In the genomic region with DNA sequence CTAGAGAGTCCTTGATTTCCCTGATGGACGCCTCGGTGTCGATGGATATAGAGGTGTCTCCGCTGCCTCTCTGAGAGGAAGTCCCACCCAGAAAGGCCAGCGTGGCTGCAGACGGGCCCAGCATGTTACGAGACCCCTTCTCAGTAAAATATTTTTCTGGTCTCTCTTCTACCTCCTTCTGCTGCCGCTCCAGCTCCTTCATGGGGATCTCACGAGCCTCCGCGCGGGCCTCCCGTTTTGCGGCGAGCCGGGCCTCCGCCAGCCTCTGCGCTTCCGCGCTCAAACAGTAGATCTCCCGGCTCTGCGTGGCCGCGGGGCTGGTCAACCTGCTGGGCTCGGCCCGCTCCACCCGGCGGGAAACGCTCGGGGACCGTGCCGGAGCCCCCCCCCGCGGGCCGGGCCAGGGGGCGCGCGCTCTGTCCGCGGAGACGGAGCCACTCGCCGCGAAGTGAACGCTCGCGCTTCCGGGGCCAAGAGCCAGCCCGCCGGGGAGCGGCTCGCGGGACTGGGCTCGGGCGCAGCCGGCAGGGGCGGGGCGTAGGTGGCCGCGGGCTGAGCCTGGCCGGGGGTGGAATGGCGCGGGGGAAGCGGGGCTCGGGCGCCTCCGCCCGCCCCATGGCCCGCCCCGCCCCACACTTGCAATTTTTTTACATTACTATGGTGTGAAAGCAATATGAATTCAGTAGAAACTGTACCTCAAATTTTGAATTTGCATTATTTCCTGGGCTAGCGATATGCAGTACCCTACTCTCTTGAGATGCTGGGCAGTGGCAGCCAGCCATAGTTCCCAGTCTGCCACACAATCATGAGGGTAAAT, we compare ENCODE assay signal across 8 cellular contexts.
DNase-seq lines count a peak whose midpoint lies in the region; ATAC-seq and TF ChIP-seq lines count a peak whose summit lies in the region.

No MANE protein-coding gene starts in this region.

- peak; percentile 70 for DNase-seq in NCI-H1436 (lab: John Stamatoyannopoulos, UW)
- no peak for DNase-seq in NCI-H1436 treated with DMSO at 0.1 percent for 48 hours (lab: John Stamatoyannopoulos, UW)
- DNase-seq in NCI-H146 treated with DMSO at 0.1 percent for 48 hours (lab: John Stamatoyannopoulos, UW; ENCODE audit: unreplicated experiment) = peak; percentile 63
- DNase-seq in activated CD4-positive, alpha-beta T cell treated with anti-CD3 and anti-CD28 coated beads for 24 hours (ENCODE audit: low read depth in 2 of 2) = peak; percentile 45 to 46
- peak; percentile 66 for DNase-seq in choroid plexus epithelial cell (ENCODE audit: low read depth)
- DNase-seq in left kidney (ENCODE audit: low read depth, low spot score) = peak; percentile 88
- peak; percentile 63 to 77 for DNase-seq in stimulated activated CD4-positive, alpha-beta T cell treated with anti-CD3 and anti-CD28 coated beads, Interleukin-2, amount 100 ng/mL, for 24 hours

- TF ChIP-seq CTCF in choroid plexus epithelial cell (conservative IDR thresholded peaks at IDR 0.05; ENCODE audit: low read depth, low read length) = no peak

- H3K4me3 ChIP-seq in choroid plexus epithelial cell (ENCODE audit: low read depth, low read length) = peak overlapping the region; percentile 64

- ATAC-seq in HG02642 (IDR thresholded peaks at IDR 0.05; ENCODE audit: poor library complexity, unreplicated experiment) = peak; percentile 91
